In the genomic region with DNA sequence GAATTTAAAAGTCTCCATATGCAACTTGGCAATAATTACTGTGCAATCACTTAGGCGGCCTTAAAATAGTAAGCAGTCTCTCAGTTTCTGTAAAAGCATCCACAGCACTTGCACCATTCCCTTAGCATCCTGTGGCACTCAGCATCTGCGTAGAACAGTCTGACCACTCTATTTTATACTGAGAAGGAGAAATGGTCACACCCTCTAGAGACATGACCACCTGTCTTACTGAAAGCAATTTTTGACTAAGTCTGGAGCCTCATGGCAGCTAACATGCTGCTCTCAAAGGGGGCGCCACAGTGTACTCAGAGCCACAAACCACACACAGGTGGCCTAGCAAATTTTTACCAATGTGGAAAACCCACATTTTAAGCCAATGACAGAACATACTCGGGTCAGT, we compare ENCODE assay signal across 10 cellular contexts.
A peak's percentile ranks its signal among the peaks of the same experiment; 100 is the strongest.
DNase-seq lines count a peak whose midpoint lies in the region; ATAC-seq lines count a peak whose summit lies in the region.
"Had no signal": no experiment of that assay in that cellular context is flagged by ENCODE, and none has a peak within 500 bp of the region (broad histone marks: within the 10 kb centered on the region; RNA-seq: fewer than 3 reads in every experiment).

No MANE protein-coding gene starts in this region.

- H3K27me3 Mint-ChIP-seq in activated T-helper 2 cell treated with anti-CD3 and anti-CD28 coated beads, Interferon-gamma antibody, Interleukin-2, Interleukin-4, amounts not matched to agents 10 μg/mL and 5 μg/mL and 100 μg/mL, durations not matched to agents 14 hours and 24 hours and 36 hours (ENCODE audit: low read depth): peaks cover 3% of the 10 kb centered on the region
- H3K27me3 Mint-ChIP-seq: type B pancreatic cell had no signal

- no peak for DNase-seq in activated T-helper 2 cell treated with anti-CD3 and anti-CD28 coated beads, Interferon-gamma antibody, Interleukin-2, Interleukin-4, amounts not matched to agents 10 μg/mL and 5 μg/mL and 100 μg/mL, durations not matched to agents 14 hours and 24 hours and 36 hours (ENCODE audit: low spot score)
- no peak for DNase-seq in NCI-H1436 treated with DMSO at 0.1 percent for 48 hours (lab: John Stamatoyannopoulos, UW)
- DNase-seq in NOMO-1 treated with dmso at 0.1 percent for 144 hours (lab: John Stamatoyannopoulos, UW; ENCODE audit: unreplicated experiment): no peak
- DNase-seq in HuH-7 (ENCODE audit: low spot score): no peak
- DNase-seq: Kasumi-1 had no signal

- peaks cover 9% of the 10 kb centered on the region for H3K36me3 Mint-ChIP-seq in activated T-helper 2 cell treated with anti-CD3 and anti-CD28 coated beads, Interferon-gamma antibody, Interleukin-2, Interleukin-4, amounts not matched to agents 10 μg/mL and 5 μg/mL and 100 μg/mL, durations not matched to agents 14 hours and 24 hours and 36 hours (ENCODE audit: low read depth)

- peaks cover 8% of the 10 kb centered on the region for H3K4me1 Mint-ChIP-seq in activated T-helper 2 cell treated with anti-CD3 and anti-CD28 coated beads, Interferon-gamma antibody, Interleukin-2, Interleukin-4, amounts not matched to agents 10 μg/mL and 5 μg/mL and 100 μg/mL, durations not matched to agents 14 hours and 24 hours and 36 hours (ENCODE audit: low read depth)

- H3K9me3 Mint-ChIP-seq in activated T-helper 2 cell treated with anti-CD3 and anti-CD28 coated beads, Interferon-gamma antibody, Interleukin-2, Interleukin-4, amounts not matched to agents 10 μg/mL and 5 μg/mL and 100 μg/mL, durations not matched to agents 14 hours and 24 hours and 36 hours: no peaks in the 10 kb centered on the region

- H3K4me3 Mint-ChIP-seq in activated T-helper 2 cell treated with anti-CD3 and anti-CD28 coated beads, Interferon-gamma antibody, Interleukin-2, Interleukin-4, amounts not matched to agents 10 μg/mL and 5 μg/mL and 100 μg/mL, durations not matched to agents 14 hours and 24 hours and 36 hours (ENCODE audit: low read depth): no peak overlapping the region
- H3K4me3 Mint-ChIP-seq: type B pancreatic cell had no signal

- ATAC-seq in GM18499 (IDR thresholded peaks at IDR 0.05; ENCODE audit: insufficient read depth, unreplicated experiment) (peak; percentile 73), GM19467 (IDR thresholded peaks at IDR 0.05; ENCODE audit: unreplicated experiment) (peak; percentile 88), HG02885 (IDR thresholded peaks at IDR 0.05; ENCODE audit: poor library complexity, unreplicated experiment) (peak; percentile 83), HG03575 (IDR thresholded peaks at IDR 0.05; ENCODE audit: extremely low read depth, insufficient number of reproducible peaks, low FRiP score, unreplicated experiment) (peak; percentile 71)

- H3K27ac Mint-ChIP-seq in activated T-helper 2 cell treated with anti-CD3 and anti-CD28 coated beads, Interferon-gamma antibody, Interleukin-2, Interleukin-4, amounts not matched to agents 10 μg/mL and 5 μg/mL and 100 μg/mL, durations not matched to agents 14 hours and 24 hours and 36 hours: no peak overlapping the region
- H3K27ac Mint-ChIP-seq: type B pancreatic cell had no signal

- intact Hi-C loops in activated T-helper 2 cell treated with anti-CD3 and anti-CD28 coated beads, Interferon-gamma antibody, Interleukin-2, Interleukin-4, amounts not matched to agents 10 μg/mL and 5 μg/mL and 100 μg/mL, durations not matched to agents 14 hours and 24 hours and 36 hours (cut with micrococcal nuclease): no loop called here
